In the genomic region with DNA sequence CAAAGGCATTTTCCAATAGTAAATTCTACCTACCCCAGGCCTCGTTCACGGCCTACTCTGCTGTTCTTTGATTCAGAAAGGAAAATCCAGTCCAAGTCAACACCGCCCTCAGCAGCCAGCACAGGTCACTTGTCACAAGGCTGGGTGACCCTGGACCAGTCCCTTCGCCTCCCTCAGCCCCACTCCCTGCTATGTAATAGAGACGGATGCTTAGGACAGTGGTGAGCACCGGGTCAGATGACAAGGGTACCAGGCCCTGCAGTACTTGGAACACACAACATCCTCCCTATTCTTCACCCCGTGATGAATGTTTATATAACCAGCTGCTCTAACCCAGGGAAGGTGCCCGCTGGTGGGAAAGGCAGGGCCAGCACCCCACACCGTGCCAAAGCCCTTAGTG, we compare ENCODE assay signal across 16 cellular contexts. TPM values are rescaled to one million over a fixed set of nuclear protein-coding genes. Genes with fewer than 3 reads are reported as not detected.
A peak's percentile ranks its signal among the peaks of the same experiment; 100 is the strongest.
DNase-seq lines count a peak whose midpoint lies in the region; ATAC-seq and TF ChIP-seq lines count a peak whose summit lies in the region.
"Had no signal": no experiment of that assay in that cellular context is flagged by ENCODE, and none has a peak within 500 bp of the region (broad histone marks: within the 10 kb centered on the region; RNA-seq: fewer than 3 reads in every experiment).

No MANE protein-coding gene starts in this region.

- H3K4ac ChIP-seq in H9 (ENCODE audit: low read depth, low read length) = no peak overlapping the region

- no peak overlapping the region for H4K5ac ChIP-seq in H9 (ENCODE audit: insufficient read length, low read depth, low read length)

- H3K56ac ChIP-seq in H9 (ENCODE audit: insufficient read length, low read depth, low read length) = no peak overlapping the region

- H3K27ac ChIP-seq in H9 (ENCODE audit: insufficient read length, low read depth, low read length) (no peak overlapping the region), gastroesophageal sphincter (peak overlapping the region in 3 of 4 donors; percentile 71 to 92 (median 82)), skeletal muscle tissue (ENCODE audit: low read depth, low read length) (peak overlapping the region; percentile 67)
- H3K27ac ChIP-seq: C4-2B, KMS-11, PC-9, RWPE1 had no signal

- H3K79me2 ChIP-seq in H9 (ENCODE audit: insufficient read depth, low read length) (peaks cover 47% of the 10 kb centered on the region; the same call in 1 of the 2 replicates), Loucy (ENCODE audit: insufficient read depth, low read length) (no peaks in the 10 kb centered on the region)

- H4K91ac ChIP-seq in H9 (ENCODE audit: insufficient read length, low read depth, low read length) = no peak overlapping the region

- H3K4me2 ChIP-seq in H9 (ENCODE audit: insufficient read depth, insufficient read length, low read length) = no peak overlapping the region
- H3K4me2 ChIP-seq in Loucy (ENCODE audit: low read depth, low read length, poor library complexity, severe bottlenecking) = peak overlapping the region; percentile 48
- H3K4me2 ChIP-seq: KMS-11, PC-9 had no signal

- no peak overlapping the region for H4K8ac ChIP-seq in H9 (replicated peaks; ENCODE audit: insufficient read length, low read depth, low read length)

- peak overlapping the region in 2 of 3 experiments; percentile 10 to 22; a peak in 2 of 7 replicates for H3K27ac Mint-ChIP-seq in H9

- H3K4me1 ChIP-seq in H9 (ENCODE audit: insufficient read depth, low read length) (peaks cover 3% of the 10 kb centered on the region; the same call in 1 of the 2 replicates), Loucy (ENCODE audit: insufficient read depth, low read length, poor library complexity, severe bottlenecking) (peaks cover 13% of the 10 kb centered on the region), gastroesophageal sphincter (peaks cover 12 to 96% (median 56%) of the 10 kb centered on the region in 3 donors), skeletal muscle tissue (ENCODE audit: control insufficient read depth in 3 of 3, insufficient read depth in 3 of 3, low read length in 3 of 3) (peaks cover 48 to 75% (median 50%) of the 10 kb centered on the region in 3 donors)

- H3K9ac ChIP-seq in H9 (ENCODE audit: extremely low read depth, insufficient read length, low read length) (no peak overlapping the region), Loucy (ENCODE audit: low read depth, low read length, poor library complexity, severe bottlenecking) (no peak overlapping the region), skeletal muscle tissue (ENCODE audit: low read depth in 1 of 3, low read length in 3 of 3) (peak overlapping the region in 1 of 3 donors; percentile 10)
- H3K9ac ChIP-seq: KMS-11 had no signal

- H3K36me3 ChIP-seq in Loucy (ENCODE audit: insufficient read depth, low read length) (no peaks in the 10 kb centered on the region), gastroesophageal sphincter (peaks cover 0 to 6% of the 10 kb centered on the region in 2 donors), skeletal muscle tissue (ENCODE audit: control insufficient read depth in 3 of 3, insufficient read depth in 3 of 3, low read length in 3 of 3) (peaks cover 2 to 19% (median 5%) of the 10 kb centered on the region in 3 donors)

- H3K9me3 Mint-ChIP-seq in H9 = no peaks in the 10 kb centered on the region

- no peak overlapping the region for H2AK5ac ChIP-seq in H9 (ENCODE audit: insufficient read length, low read length)

- no peak for TF ChIP-seq EP300 in gastroesophageal sphincter (IDR thresholded peaks at IDR 0.05)

- H2BK12ac ChIP-seq in H9 (ENCODE audit: insufficient read length, low read depth, low read length) = no peak overlapping the region

- H3K27me3 ChIP-seq in H9 (ENCODE audit: insufficient read depth, low read length) (no peaks in the 10 kb centered on the region), Loucy (ENCODE audit: insufficient read depth, low read length, poor library complexity, severe bottlenecking) (no peaks in the 10 kb centered on the region), gastroesophageal sphincter (no peaks in the 10 kb centered on the region), skeletal muscle tissue (ENCODE audit: control insufficient read depth in 3 of 3, insufficient read depth in 3 of 3, low read length in 3 of 3) (no peaks in the 10 kb centered on the region)

- no peaks in the 10 kb centered on the region for H3K9me2 ChIP-seq in Loucy (replicated peaks; ENCODE audit: low read depth, low read length)

- H2AFZ ChIP-seq in H9 (ENCODE audit: low read length) (no peak overlapping the region), Loucy (ENCODE audit: low read length) (peak overlapping the region; percentile 7; the same call in 1 of the 2 replicates)
- H2AFZ ChIP-seq: PC-9 had no signal

- H3K4me1 Mint-ChIP-seq in H9 = peaks cover 31 to 33% of the 10 kb centered on the region in 2 experiments

- H4K20me1 ChIP-seq in H9 (ENCODE audit: control insufficient read depth, insufficient read depth, insufficient read length) (peaks cover 3% of the 10 kb centered on the region), Loucy (ENCODE audit: insufficient read depth, low read length, poor library complexity, severe bottlenecking) (no peaks in the 10 kb centered on the region)

- WGBS in H9 (ENCODE audit: extremely low coverage, insufficient read length, low lambda C conversion rate) = no CpG with 5 or more reads among the region's 9 CpGs
- WGBS in gastroesophageal sphincter (ENCODE audit: low coverage in 1 of 2), 2 donors = 67 to 87% methylated on average over 1 to 7 of the region's 9 CpGs

- H3K27me3 Mint-ChIP-seq in H9 (ENCODE audit: low read depth) = no peaks in the 10 kb centered on the region

- H3K18ac ChIP-seq in H9 (ENCODE audit: insufficient read length, low read depth, low read length) = no peak overlapping the region

- no peak overlapping the region for H2BK20ac ChIP-seq in H9 (ENCODE audit: low read depth, low read length, poor library complexity, severe bottlenecking)

- DNase-seq in H9 (no peak), DMS79 treated with DMSO at 0.1 percent for 48 hours (lab: John Stamatoyannopoulos, UW) (no peak)
- DNase-seq: ACHN, DMS79, NCI-H1436, NCI-H1930, NCI-H526, PC-9 had no signal

- H3K4me3 Mint-ChIP-seq in H9 = peak overlapping the region in 1 of 2 experiments; percentile 43; a peak in 1 of 5 replicates

- TF ChIP-seq CTCF in H9 (conservative IDR thresholded peaks at IDR 0.05) = no peak
- no peak for TF ChIP-seq CTCF in Loucy (conservative IDR thresholded peaks at IDR 0.05; ENCODE audit: low read length)
- no peak for TF ChIP-seq CTCF in gastroesophageal sphincter (IDR thresholded peaks at IDR 0.05)

- H3K79me1 ChIP-seq in H9 (ENCODE audit: insufficient read depth, low read depth, low read length, poor library complexity, severe bottlenecking) = peaks cover 7% of the 10 kb centered on the region

- no peaks in the 10 kb centered on the region for H3K23me2 ChIP-seq in H9 (ENCODE audit: insufficient read length, low read depth, low read length, poor library complexity, severe bottlenecking)

- no peak overlapping the region for H3K14ac ChIP-seq in H9 (ENCODE audit: insufficient read depth, low read length)

- H2BK5ac ChIP-seq in H9 (ENCODE audit: insufficient read length, low read length) = no peak overlapping the region

- no peak overlapping the region for H3K4me3 ChIP-seq in Loucy (ENCODE audit: low read length, poor library complexity, severe bottlenecking)
- H3K4me3 ChIP-seq in gastroesophageal sphincter = no peak overlapping the region
- peak overlapping the region in 1 of 3 donors; percentile 39 for H3K4me3 ChIP-seq in skeletal muscle tissue (ENCODE audit: low read length in 3 of 3)
- H3K4me3 ChIP-seq: PC-9 had no signal

- H3K36me3 Mint-ChIP-seq in H9 (ENCODE audit: insufficient read depth in 1 of 3, low read depth in 3 of 3) = peaks cover 17 to 37% (median 31%) of the 10 kb centered on the region in 3 experiments; a peak in 6 of 7 replicates

- H2BK120ac ChIP-seq in H9 (ENCODE audit: low read depth, low read length, poor library complexity, severe bottlenecking) = no peak overlapping the region

- no peak overlapping the region for H3K23ac ChIP-seq in H9 (ENCODE audit: insufficient read length, low read depth, low read length)

- no peaks in the 10 kb centered on the region for H3K9me3 ChIP-seq in H9 (ENCODE audit: control insufficient read depth, low read depth, low read length)
- no peaks in the 10 kb centered on the region for H3K9me3 ChIP-seq in Loucy (ENCODE audit: insufficient read depth, low read depth, low read length)
- H3K9me3 ChIP-seq in gastroesophageal sphincter = no peaks in the 10 kb centered on the region
- no peaks in the 10 kb centered on the region for H3K9me3 ChIP-seq in skeletal muscle tissue (ENCODE audit: control insufficient read depth in 3 of 3, low read length in 3 of 3)

- no peak overlapping the region for H2BK15ac ChIP-seq in H9 (ENCODE audit: low read depth, low read length)

- no peak overlapping the region for H3T11ph ChIP-seq in H9 (ENCODE audit: low read length)

- no peak for TF ChIP-seq POLR2A in gastroesophageal sphincter (IDR thresholded peaks at IDR 0.05)

- no peaks in the 10 kb centered on the region for H3F3A ChIP-seq in Loucy (ENCODE audit: low read depth)

- ATAC-seq in gastroesophageal sphincter (no peak), HG02642 (IDR thresholded peaks at IDR 0.05; ENCODE audit: poor library complexity, unreplicated experiment) (no peak), GM18907 (IDR thresholded peaks at IDR 0.05; ENCODE audit: unreplicated experiment) (no peak)

RNA-seq across cellular contexts. Expression of a gene that starts 14.3 kb away (rescaled TPM):
- 16.8 and 20.0 TPM in 2 replicates for total RNA-seq in H9 (2021)
- total RNA-seq in gastroesophageal sphincter = 10 to 100 TPM; 42.2 to 95.4 (median 56.5) TPM
- 8.9 TPM for total RNA-seq in skeletal muscle tissue
